Comparison of ENCODE assay signal across 8 cellular contexts in genomic region chr3:143001034-143001368, GRCh38. TPM values are rescaled to one million over a fixed set of nuclear protein-coding genes. Genes with fewer than 3 reads are reported as not detected.
DNase-seq lines count a peak whose midpoint lies in the region; ATAC-seq, FAIRE-seq and TF ChIP-seq lines count a peak whose summit lies in the region.

No MANE protein-coding gene starts in this region.

- CTCF ChIA-PET in A549 (lab: Yijun Ruan, JAX): interaction anchor here (0.5 to 2.7 kb wide), 5 partner anchors 10 to 172 kb away, joined by 3 to 10 read pairs (median 6); no protein-coding TSS in a partner anchor

- no peaks in the 10 kb centered on the region for H3K27me3 ChIP-seq in duodenal mucosa (ENCODE audit: control insufficient read depth in 1 of 2, insufficient read depth in 2 of 2, low read length in 2 of 2)
- H3K27me3 ChIP-seq in muscle layer of duodenum (ENCODE audit: low read depth, low read length): no peaks in the 10 kb centered on the region

- 3% methylated on average over 15 of the region's 15 CpGs for WGBS in A549 (ENCODE audit: missing lambda C conversion rate)

- DNase-seq in A549 (ENCODE audit: low read depth in 1 of 2, low spot score in 1 of 2) (no peak), SIG-M5 treated with dmso at 0.1 percent for 504 hours (lab: John Stamatoyannopoulos, UW; ENCODE audit: unreplicated experiment) (peak; percentile 96), HuH-7 (ENCODE audit: low spot score) (no peak)
- no peak for DNase-seq in stimulated activated CD4-positive, alpha-beta T cell treated with anti-CD3 and anti-CD28 coated beads, Interleukin-15, amount 100 ng/mL, for 24 hours

- POLR2A ChIA-PET in A549 (lab: Yijun Ruan, JAX): interaction anchor here (0.8 to 2.8 kb wide), 15 partner anchors 10 to 554 kb away, joined by 3 to 20 read pairs (median 5); partner anchors contain the start of genes ATR, PCOLCE2, PLS1 and XRN1

- peak; percentile 64 to 80; a peak in 4 of 6 replicates for ATAC-seq in A549
- ATAC-seq in GM18519 (IDR thresholded peaks at IDR 0.05; ENCODE audit: low FRiP score, unreplicated experiment): peak; percentile 58
- peak; percentile 57 for ATAC-seq in HG02970 (IDR thresholded peaks at IDR 0.05; ENCODE audit: low FRiP score, unreplicated experiment)

- no peak for TF ChIP-seq CTCF in A549 (IDR thresholded peaks at IDR 0.05)

- H3K9ac ChIP-seq in duodenal mucosa (ENCODE audit: low read depth in 1 of 2, low read length in 2 of 2): peak overlapping the region; percentile 90 to 97

- TF ChIP-seq EP300 in A549 (IDR thresholded peaks at IDR 0.05): no peak

- H3K9me3 ChIP-seq in A549 (no peaks in the 10 kb centered on the region), duodenal mucosa (ENCODE audit: control insufficient read depth in 1 of 2, low read length in 2 of 2) (no peaks in the 10 kb centered on the region), muscle layer of duodenum (ENCODE audit: control insufficient read depth in 1 of 2, low read length in 2 of 2) (no peaks in the 10 kb centered on the region)

- peaks cover 44% of the 10 kb centered on the region for H3K4me1 ChIP-seq in A549
- H3K4me1 ChIP-seq in duodenal mucosa (ENCODE audit: control insufficient read depth in 1 of 2, insufficient read depth in 2 of 2, low read length in 2 of 2): peaks cover 14 to 16% of the 10 kb centered on the region in 2 donors
- H3K4me1 ChIP-seq in muscle layer of duodenum (ENCODE audit: control insufficient read depth in 1 of 2, insufficient read depth in 2 of 2, low read length in 2 of 2): peaks cover 15 to 40% of the 10 kb centered on the region in 2 donors

- H3K27ac ChIP-seq in A549 (peak overlapping the region; percentile 91 to 96), duodenal mucosa (ENCODE audit: low read depth, low read length) (peak overlapping the region; percentile 73), muscle layer of duodenum (ENCODE audit: low read length) (peak overlapping the region; percentile 98)

- TF ChIP-seq RAD21 in A549 (conservative IDR thresholded peaks at IDR 0.05 in 1 of 2, IDR thresholded peaks at IDR 0.05 in 1 of 2): no peak

- H3K36me3 ChIP-seq in duodenal mucosa (ENCODE audit: control insufficient read depth in 1 of 2, insufficient read depth in 2 of 2, low read length in 2 of 2): no peaks in the 10 kb centered on the region
- peaks cover 0 to 15% of the 10 kb centered on the region in 2 donors for H3K36me3 ChIP-seq in muscle layer of duodenum (ENCODE audit: control insufficient read depth in 1 of 2, insufficient read depth in 2 of 2, low read length in 2 of 2)

- TF ChIP-seq POLR2A in A549 (IDR thresholded peaks at IDR 0.05; ENCODE audit: low read length): no peak

- H3K4me2 ChIP-seq in A549: peak overlapping the region; percentile 81

- FAIRE-seq in A549 (lab: Jason Lieb, UNC): no peak

- H3K4me3 ChIP-seq in A549 (peak overlapping the region; percentile 93), duodenal mucosa (ENCODE audit: low read depth in 1 of 2, low read length in 2 of 2) (peak overlapping the region; percentile 87 to 98), muscle layer of duodenum (ENCODE audit: low read depth in 1 of 2, low read length in 2 of 2) (peak overlapping the region; percentile 97 to 100)

TF ChIP-seq in A549, 52 proteins besides CTCF, POLR2A, EP300 and RAD21:
- TF ChIP-seq E2F6 (IDR thresholded peaks at IDR 0.05; ENCODE audit: borderline replicate concordance, low read depth) (peak; percentile 39; the same call in 1 of the 2 replicates), JUNB (IDR thresholded peaks at IDR 0.05) (no peak)

RNA-seq across cellular contexts. Expression of gene U2SURP, which starts 0.4 kb away (rescaled TPM):
- polyA plus RNA-seq in A549 (2011; rRNA removed) (109 and 166 TPM in 2 replicates), A549 (2017; fragmentation: RNase III; extraction: RNeasy Plus Mini Kit Qiagen cat#74134 plus additional on column Dnase treatment) (87.8 to 104 TPM (median 90.1 TPM) in 3 replicates)
- polyA plus RNA-seq in A549 (2012; cell fraction: cytosol; rRNA removed): 15.6 and 20.1 TPM in 2 replicates
- 15.9 and 22.4 TPM in 2 replicates for polyA plus RNA-seq in A549 (2012; cell fraction: nucleus; rRNA removed)
- polyA minus RNA-seq in A549 (2011; rRNA and poly(A)+ RNA removed): 75.1 and 82.8 TPM in 2 replicates

RNA-seq across cellular contexts. Expression of gene PAQR9, which starts 37.5 kb away (rescaled TPM):
- 3.0 TPM in 2 replicates for polyA plus RNA-seq in A549 (2011; rRNA removed)
- 5.5 and 7.1 TPM in 2 replicates for polyA plus RNA-seq in A549 (2012; cell fraction: cytosol; rRNA removed)
- polyA plus RNA-seq in A549 (2012; cell fraction: nucleus; rRNA removed): 5.0 and 9.9 TPM in 2 replicates
- 2.8 to 3.1 TPM (median 3.0 TPM) in 3 replicates for polyA plus RNA-seq in A549 (2017; fragmentation: RNase III; extraction: RNeasy Plus Mini Kit Qiagen cat#74134 plus additional on column Dnase treatment)
- polyA minus RNA-seq in A549 (2011; rRNA and poly(A)+ RNA removed): 2.7 TPM in 2 replicates
